Comparison of ENCODE assay signal across 18 cellular contexts in genomic region chr3:108661699-108662098, GRCh38.
A peak's percentile ranks its signal among the peaks of the same experiment; 100 is the strongest.
DNase-seq lines count a peak whose midpoint lies in the region; ATAC-seq, FAIRE-seq and TF ChIP-seq lines count a peak whose summit lies in the region.
"Had no signal": no experiment of that assay in that cellular context is flagged by ENCODE, and none has a peak within 500 bp of the region (broad histone marks: within the 10 kb centered on the region; RNA-seq: fewer than 3 reads in every experiment).

No MANE protein-coding gene starts in this region.

- POLR2A ChIA-PET in HepG2 (lab: Yijun Ruan, JAX), result no interaction called here

- FAIRE-seq in HepG2 (lab: Jason Lieb, UNC), result no peak

- in situ Hi-C loops in G401 (cut with HindIII; ENCODE audit: low sequenced_read_pairs), result no loop called here
- in situ Hi-C loops in mammary epithelial cell (cut with MboI; ENCODE audit: low sequenced_read_pairs in 2 of 2), result loop anchor here (10.0 to 25.0 kb wide), 3 partner anchors 251 to 423 kb away; no protein-coding TSS in a partner anchor
- in situ Hi-C loops in HepG2 (cut with HindIII; ENCODE audit: extremely low pct_ligation_motif_present, low pct_unique_long_range_greater_than_20kb), result loop anchor here (10.0 kb wide), 1 partner anchor 223 kb away; no protein-coding TSS in a partner anchor

- H3K9me3 ChIP-seq in mammary epithelial cell (replicated peaks; ENCODE audit: insufficient read depth, low read length) (no peaks in the 10 kb centered on the region), osteoblast (ENCODE audit: low read depth, low read length) (no peaks in the 10 kb centered on the region), HepG2 (ENCODE audit: low read length) (no peaks in the 10 kb centered on the region)
- H3K9me3 ChIP-seq: ascending aorta, esophagus muscularis mucosa, lower lobe of right lung had no signal

- intact Hi-C loops in mammary epithelial cell (cut with micrococcal nuclease), result loop anchor here (1.0 to 10.0 kb wide), 4 partner anchors 169 to 421 kb away; no protein-coding TSS in a partner anchor
- intact Hi-C loops in HepG2 (cut with micrococcal nuclease; ENCODE audit: unreplicated experiment), result loop anchor here (1.0 to 5.0 kb wide), 6 partner anchors 156 to 421 kb away; no protein-coding TSS in a partner anchor

- dilution Hi-C loops in mammary epithelial cell (cut with HindIII; ENCODE audit: low sequenced_read_pairs), result no loop called here

- peaks cover 7% of the 10 kb centered on the region for H3K4me1 Mint-ChIP-seq in activated naive CD8-positive, alpha-beta T cell treated with anti-CD3 and anti-CD28 coated beads for 36 hours

- ATAC-seq in HG03103 (IDR thresholded peaks at IDR 0.05; ENCODE audit: low read depth, unreplicated experiment) (peak; percentile 29), HepG2 (no peak)

- TF ChIP-seq RAD21 in HepG2 (CRISPR knock-in tag; IDR thresholded peaks at IDR 0.05), result no peak

- peaks cover 12% of the 10 kb centered on the region for H3K36me3 Mint-ChIP-seq in activated naive CD8-positive, alpha-beta T cell treated with anti-CD3 and anti-CD28 coated beads for 36 hours

- TF ChIP-seq EP300 in HepG2 (IDR thresholded peaks at IDR 0.05; ENCODE audit: low read depth in 2 of 2, low read length in 2 of 2), result no peak
- no peak for TF ChIP-seq EP300 in HepG2 (CRISPR knock-in tag; IDR thresholded peaks at IDR 0.05; ENCODE audit: borderline replicate concordance)

- peaks cover 3% of the 10 kb centered on the region for H3K9me3 Mint-ChIP-seq in activated naive CD8-positive, alpha-beta T cell treated with anti-CD3 and anti-CD28 coated beads for 36 hours
- H3K9me3 Mint-ChIP-seq: activated CD8-positive, alpha-beta T cell treated with anti-CD3 and anti-CD28 coated beads for 36 hours; CD8-positive, alpha-beta memory T cell had no signal

- BruUV-seq in mammary epithelial cell (replicated peaks; lab: Mats Ljungman, UMichigan) (no TSS peak), HepG2 (replicated peaks; lab: Mats Ljungman, UMichigan) (no TSS peak)

- H2AFZ ChIP-seq in mammary epithelial cell (ENCODE audit: low read depth, low read length) (no peak overlapping the region), osteoblast (ENCODE audit: low read length) (peak overlapping the region; percentile 64), HepG2 (ENCODE audit: low read length) (no peak overlapping the region)

- no peaks in the 10 kb centered on the region for H3K27me3 Mint-ChIP-seq in activated naive CD8-positive, alpha-beta T cell treated with anti-CD3 and anti-CD28 coated beads for 36 hours
- H3K27me3 Mint-ChIP-seq: activated CD8-positive, alpha-beta T cell treated with anti-CD3 and anti-CD28 coated beads for 36 hours; CD8-positive, alpha-beta memory T cell; stimulated activated naive B cell treated with anti-CD40 and anti-IgM and Interleukin-4, amounts not matched to agents 10 μg/mL and 1 μg/mL and 100 μg/mL, for 72 hours had no signal

- H3K4me3 ChIP-seq in mammary epithelial cell (replicated peaks in 1 of 3; ENCODE audit: insufficient read depth in 1 of 3, low read depth in 2 of 3, low read length in 3 of 3), result no peak overlapping the region
- peak overlapping the region; percentile 42 for H3K4me3 ChIP-seq in osteoblast (ENCODE audit: insufficient read depth, low read length)
- no peak overlapping the region for H3K4me3 ChIP-seq in HepG2 (replicated peaks in 1 of 3; ENCODE audit: insufficient read depth in 1 of 3, low read depth in 2 of 3, low read length in 3 of 3)
- H3K4me3 ChIP-seq: ascending aorta, esophagus muscularis mucosa, lower lobe of right lung, smooth muscle cell, tibial nerve had no signal

- H3K4me2 ChIP-seq in mammary epithelial cell (ENCODE audit: insufficient read depth, low read depth, low read length), result peak overlapping the region; percentile 28
- peak overlapping the region; percentile 73 for H3K4me2 ChIP-seq in osteoblast (ENCODE audit: insufficient read depth, low read length)
- H3K4me2 ChIP-seq in HepG2 (ENCODE audit: low read depth, low read length), result no peak overlapping the region
- H3K4me2 ChIP-seq: smooth muscle cell had no signal

- H3K4me3 Mint-ChIP-seq in activated naive CD8-positive, alpha-beta T cell treated with anti-CD3 and anti-CD28 coated beads for 36 hours, result no peak overlapping the region
- H3K4me3 Mint-ChIP-seq: activated CD8-positive, alpha-beta T cell treated with anti-CD3 and anti-CD28 coated beads for 36 hours; stimulated activated naive B cell treated with anti-CD40 and anti-IgM and Interleukin-4, amounts not matched to agents 10 μg/mL and 1 μg/mL and 100 μg/mL, for 72 hours had no signal

- H3K27ac ChIP-seq in mammary epithelial cell (ENCODE audit: insufficient read depth, low read depth, low read length) (no peak overlapping the region), osteoblast (ENCODE audit: low read depth, low read length) (no peak overlapping the region), HepG2 (ENCODE audit: extremely low read length, insufficient read depth, low read length) (no peak overlapping the region)
- H3K27ac ChIP-seq: ascending aorta, esophagus muscularis mucosa, lower lobe of right lung, tibial nerve had no signal

- H3K4me1 ChIP-seq in mammary epithelial cell (ENCODE audit: insufficient read depth, low read length), result no peaks in the 10 kb centered on the region
- no peaks in the 10 kb centered on the region for H3K4me1 ChIP-seq in osteoblast (ENCODE audit: insufficient read depth, low read length)
- H3K4me1 ChIP-seq in HepG2 (ENCODE audit: insufficient read depth, low read length), result no peaks in the 10 kb centered on the region
- H3K4me1 ChIP-seq: ascending aorta had no signal

- CTCF ChIA-PET in mammary epithelial cell (lab: Charles Lee; ENCODE audit: low non-redundant PET) (no interaction called here), HepG2 (lab: Yijun Ruan, JAX; ENCODE audit: low intra/inter-chr PET ratio, low total read pairs) (interaction anchor here (0.9 to 1.7 kb wide), 4 partner anchors 172 to 357 kb away, joined by 3 to 25 read pairs (median 4); no protein-coding TSS in a partner anchor)

- H3K27me3 ChIP-seq in mammary epithelial cell (ENCODE audit: insufficient read depth, low read length) (no peaks in the 10 kb centered on the region), osteoblast (ENCODE audit: insufficient read depth, low read length) (no peaks in the 10 kb centered on the region), HepG2 (ENCODE audit: control insufficient read depth in 1 of 2, insufficient read depth in 2 of 2, low read length in 2 of 2) (no peaks in the 10 kb centered on the region)
- H3K27me3 ChIP-seq: ascending aorta, esophagus muscularis mucosa, tibial nerve had no signal

- no peak overlapping the region for H3K27ac Mint-ChIP-seq in activated naive CD8-positive, alpha-beta T cell treated with anti-CD3 and anti-CD28 coated beads for 36 hours
- H3K27ac Mint-ChIP-seq: activated CD8-positive, alpha-beta T cell treated with anti-CD3 and anti-CD28 coated beads for 36 hours; stimulated activated naive B cell treated with anti-CD40 and anti-IgM and Interleukin-4, amounts not matched to agents 10 μg/mL and 1 μg/mL and 100 μg/mL, for 72 hours had no signal

- 29% methylated on average over 2 of the region's 2 CpGs for WGBS in mammary epithelial cell (ENCODE audit: low coverage, missing lambda C conversion rate)
- WGBS in HepG2 (ENCODE audit: low lambda C conversion rate), result 94% methylated on average over 2 of the region's 2 CpGs

- H3K79me2 ChIP-seq in mammary epithelial cell (ENCODE audit: insufficient read depth, low read length) (no peaks in the 10 kb centered on the region), osteoblast (ENCODE audit: insufficient read depth, low read length) (no peaks in the 10 kb centered on the region), HepG2 (ENCODE audit: insufficient read depth, low read length) (no peaks in the 10 kb centered on the region)

- DNase-seq in G401 (ENCODE audit: low spot score), result peak; percentile 4
- DNase-seq in mammary epithelial cell, result no peak
- DNase-seq in osteoblast (ENCODE audit: insufficient read length, low spot score, missing footprints), result no peak
- no peak for DNase-seq in activated naive CD8-positive, alpha-beta T cell treated with anti-CD3 and anti-CD28 coated beads for 36 hours
- DNase-seq in HepG2 (ENCODE audit: low spot score), result no peak
- DNase-seq in anterior cingulate cortex (lab: John Stamatoyannopoulos, UW), result no peak
- DNase-seq: activated CD4-positive, CD25-positive, alpha-beta regulatory T cell treated with anti-CD3 and anti-CD28 coated beads, Interleukin-2, amount 50 U/mL, for 72 hours; cerebellar nuclear complex; islet precursor cell; lower lobe of right lung; stimulated activated naive B cell treated with anti-CD40 and anti-IgM and Interleukin-4, amounts not matched to agents 10 μg/mL and 1 μg/mL and 100 μg/mL, for 72 hours had no signal

- H3K36me3 ChIP-seq in mammary epithelial cell (ENCODE audit: insufficient read depth, low read length), result no peaks in the 10 kb centered on the region
- H3K36me3 ChIP-seq in osteoblast (ENCODE audit: insufficient read depth, low read length), result no peaks in the 10 kb centered on the region
- H3K36me3 ChIP-seq in HepG2 (replicated peaks in 1 of 2; ENCODE audit: control insufficient read depth in 1 of 2, insufficient read depth in 2 of 2, low read length in 2 of 2), result no peaks in the 10 kb centered on the region
- H3K36me3 ChIP-seq: lower lobe of right lung had no signal

- no peak for TF ChIP-seq POLR2A in HepG2 (IDR thresholded peaks at IDR 0.05; ENCODE audit: insufficient read depth in 1 of 2, low read depth in 2 of 2, low read length in 2 of 2)

- H4K20me1 ChIP-seq in mammary epithelial cell (ENCODE audit: insufficient read depth, low read length), result no peaks in the 10 kb centered on the region
- no peaks in the 10 kb centered on the region for H4K20me1 ChIP-seq in osteoblast (ENCODE audit: insufficient read depth, low read length)
- no peaks in the 10 kb centered on the region for H4K20me1 ChIP-seq in HepG2 (ENCODE audit: insufficient read depth, low read length)

- TF ChIP-seq CTCF in mammary epithelial cell (conservative IDR thresholded peaks at IDR 0.05 in 1 of 2, IDR thresholded peaks at IDR 0.05 in 1 of 2; ENCODE audit: extremely low read depth in 1 of 2, insufficient read depth in 1 of 2, low read depth in 1 of 2, low read length in 2 of 2) (no peak), osteoblast (IDR thresholded peaks at IDR 0.05; ENCODE audit: extremely low read depth, low read depth, low read length) (no peak), HepG2 (CRISPR knock-in tag; IDR thresholded peaks at IDR 0.05) (no peak)

- H3K9ac ChIP-seq in mammary epithelial cell (ENCODE audit: insufficient read depth, low read length) (no peak overlapping the region), HepG2 (ENCODE audit: insufficient read depth, low read depth, low read length) (no peak overlapping the region)

TF ChIP-seq in HepG2, 621 proteins besides CTCF, POLR2A, EP300 and RAD21 (continues in another document):
- TF ChIP-seq ZBTB8A (CRISPR knock-in tag; IDR thresholded peaks at IDR 0.05; ENCODE audit: borderline replicate concordance, low read depth) (no peak), ZFP90 (CRISPR knock-in tag; IDR thresholded peaks at IDR 0.05; ENCODE audit: borderline replicate concordance) (no peak), ZC3H4 (CRISPR knock-in tag; IDR thresholded peaks at IDR 0.05; ENCODE audit: borderline replicate concordance) (no peak), ZNF138 (CRISPR knock-in tag; IDR thresholded peaks at IDR 0.05; ENCODE audit: low read depth) (no peak), ZNF296 (CRISPR knock-in tag; conservative IDR thresholded peaks at IDR 0.05) (no peak), SYNCRIP (IDR thresholded peaks at IDR 0.05; ENCODE audit: insufficient read depth, low read depth, low read length) (no peak)
